ENCODE assay signal across 19 cellular contexts in the genomic region with DNA sequence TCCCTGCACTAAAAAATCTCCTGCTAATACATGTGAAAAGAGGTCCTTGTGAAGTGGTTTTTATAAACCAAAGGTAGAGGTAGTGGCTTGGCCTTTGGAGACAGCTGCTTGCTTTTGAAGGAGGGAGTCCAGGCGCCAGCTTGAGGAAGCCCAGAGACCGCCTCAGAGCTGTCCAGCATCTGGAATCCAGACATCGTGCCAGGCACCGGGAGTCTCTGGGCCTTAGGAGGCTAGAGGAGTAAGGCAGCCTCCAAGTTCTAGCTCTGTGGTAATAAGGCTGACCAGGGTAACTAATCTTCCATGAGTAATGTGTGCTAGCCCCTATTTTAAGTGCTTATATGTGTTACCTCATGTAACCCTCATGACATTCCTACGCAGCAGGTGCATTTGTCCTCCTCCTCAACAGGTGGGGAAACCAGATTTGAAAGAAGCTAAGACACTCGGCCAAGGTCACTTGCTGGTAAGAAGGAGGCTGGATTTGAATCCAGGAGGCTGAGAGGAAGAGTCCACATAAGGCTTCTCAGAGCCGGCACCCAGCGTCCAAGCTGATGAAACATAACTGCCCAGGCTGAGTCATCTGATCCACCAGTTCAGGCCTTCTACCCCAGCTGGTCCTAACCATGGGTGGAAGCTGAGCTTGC. TPM values are rescaled to one million over a fixed set of nuclear protein-coding genes. Genes with fewer than 3 reads are reported as not detected.
DNase-seq lines count a peak whose midpoint lies in the region; ATAC-seq and TF ChIP-seq lines count a peak whose summit lies in the region.
"Had no signal": no experiment of that assay in that cellular context is flagged by ENCODE, and none has a peak within 500 bp of the region (broad histone marks: within the 10 kb centered on the region; RNA-seq: fewer than 3 reads in every experiment).

No MANE protein-coding gene starts in this region.

- no peak overlapping the region for H3K27ac ChIP-seq in fibroblast of lung (ENCODE audit: insufficient read depth, low read length)
- H3K27ac ChIP-seq: 22Rv1, left lung had no signal

- ATAC-seq in GM21825 (IDR thresholded peaks at IDR 0.05; ENCODE audit: unreplicated experiment): no peak
- no peak for ATAC-seq in HG03521 (IDR thresholded peaks at IDR 0.05; ENCODE audit: unreplicated experiment)

- no peaks in the 10 kb centered on the region for H3K27me3 ChIP-seq in fibroblast of lung (ENCODE audit: control insufficient read depth, insufficient read depth, low read length)
- H3K27me3 ChIP-seq: left lung had no signal

- H3K36me3 ChIP-seq in fibroblast of lung (ENCODE audit: control insufficient read depth, insufficient read depth, low read length): no peaks in the 10 kb centered on the region
- H3K36me3 ChIP-seq: left lung had no signal

- no peaks in the 10 kb centered on the region for H3K79me2 ChIP-seq in fibroblast of lung (ENCODE audit: control insufficient read depth, insufficient read depth, low read length)

- no peak overlapping the region for H3K9ac ChIP-seq in fibroblast of lung (ENCODE audit: insufficient read depth, low read length)

- no peak overlapping the region for H3K4me2 ChIP-seq in fibroblast of lung (ENCODE audit: extremely low read depth, insufficient read depth, low read length)

- TF ChIP-seq CTCF in fibroblast of lung (conservative IDR thresholded peaks at IDR 0.05 in 1 of 2, IDR thresholded peaks at IDR 0.05 in 1 of 2; ENCODE audit: low read depth in 1 of 2, low read length in 2 of 2): no peak

- no peaks in the 10 kb centered on the region for H3K4me1 ChIP-seq in fibroblast of lung (ENCODE audit: control insufficient read depth, extremely low read depth, insufficient read depth, low read length)

- DNase-seq in DMS 273 (lab: John Stamatoyannopoulos, UW; ENCODE audit: unreplicated experiment): peak; percentile 32
- no peak for DNase-seq in DMS 273 treated with DMSO at 0.1 percent for 48 hours (lab: John Stamatoyannopoulos, UW)
- peak; percentile 34 for DNase-seq in RPMI7951 (ENCODE audit: low read depth)
- peak; percentile 21 to 34 for DNase-seq in fibroblast of lung (ENCODE audit: low read depth in 2 of 2)
- peak; percentile 18 for DNase-seq in stromal cell of bone marrow (ENCODE audit: low read depth)
- no peak for DNase-seq in putamen (ENCODE audit: low spot score)
- DNase-seq: activated CD4-positive, CD25-positive, alpha-beta regulatory T cell treated with anti-CD3 and anti-CD28 coated beads, Interleukin-2, amount 50 U/mL, for 72 hours; CD4-positive, alpha-beta T cell; KG1; left lung; naive thymus-derived CD4-positive, alpha-beta T cell; NCI-H1930; NCI-H748 treated with DMSO at 0.1 percent for 48 hours; RPMI8226; stimulated activated CD4-positive, alpha-beta T cell treated with anti-CD3 and anti-CD28 coated beads, Interleukin-2, amount 100 ng/mL, for 48 hours had no signal

- no peak overlapping the region for H2AFZ ChIP-seq in fibroblast of lung (ENCODE audit: low read length)

- no peaks in the 10 kb centered on the region for H3K9me3 ChIP-seq in fibroblast of lung (ENCODE audit: control insufficient read depth, insufficient read depth, low read depth, low read length)
- H3K9me3 ChIP-seq: left lung had no signal

- H3K4me3 ChIP-seq in fibroblast of lung (replicated peaks in 1 of 4; ENCODE audit: control extremely low read depth in 1 of 4, insufficient read depth in 1 of 4, low read depth in 3 of 4, low read length in 4 of 4): no peak overlapping the region
- H3K4me3 ChIP-seq: left lung had no signal

- H4K20me1 ChIP-seq in fibroblast of lung (ENCODE audit: control insufficient read depth, extremely low read depth, insufficient read depth, low read length): no peaks in the 10 kb centered on the region

RNA-seq across cellular contexts. Expression of gene PRLHR, which starts 26.1 kb away (rescaled TPM):
- not detected in 2 replicates for total RNA-seq in RPMI7951 (2014; rRNA removed; shearing (Covaris generic))
- total RNA-seq in fibroblast of lung: not detected in 2 replicates
- polyA plus RNA-seq in fibroblast of lung: not detected in 2 replicates
- not detected in 2 replicates for polyA plus RNA-seq in fibroblast of lung (2012)
- polyA minus RNA-seq in fibroblast of lung (ENCODE audit: low replicate concordance): not detected in 2 replicates
- total RNA-seq: CD4-positive, alpha-beta T cell; left lung; naive thymus-derived CD4-positive, alpha-beta T cell; ureter had no signal
- polyA plus RNA-seq: naive thymus-derived CD4-positive, alpha-beta T cell had no signal

Comparison
In these comparisons a context has a peak if more than half of its experiments do, and no peak if none do; other contexts are left out.
1. DNase-seq: peak in DMS 273 (single experiment), RPMI7951 (single experiment), fibroblast of lung (2 of 2) and stromal cell of bone marrow (single experiment); none in DMS 273 treated with DMSO at 0.1 percent for 48 hours (single experiment) and putamen (single experiment).